In the genomic region with DNA sequence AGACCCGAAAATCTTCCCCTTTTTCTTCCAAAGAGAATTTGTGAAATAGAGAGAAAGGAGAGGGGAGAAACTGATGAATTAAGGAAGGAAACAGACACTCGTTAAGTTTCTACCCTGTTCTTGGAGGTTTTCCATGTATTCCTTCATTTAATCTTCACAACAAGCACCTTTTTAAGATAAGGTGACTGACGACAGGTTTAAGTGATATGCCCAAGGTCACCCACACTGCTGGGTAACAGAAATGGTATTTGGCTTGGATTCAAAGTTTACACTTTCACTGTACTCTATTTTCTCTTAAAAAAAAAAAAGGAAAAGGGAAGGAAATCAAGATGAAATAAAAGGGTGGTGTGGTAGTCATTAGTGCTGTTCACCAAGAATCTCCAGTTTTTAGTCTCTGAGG, we compare ENCODE assay signal across 30 cellular contexts. TPM values are rescaled to one million over a fixed set of nuclear protein-coding genes. Genes with fewer than 3 reads are reported as not detected.
"Had no signal": no experiment of that assay in that cellular context is flagged by ENCODE, and none has a peak within 500 bp of the region (broad histone marks: within the 10 kb centered on the region; RNA-seq: fewer than 3 reads in every experiment).

No MANE protein-coding gene starts in this region.

- H3K9me3 ChIP-seq: colonic mucosa, esophagus squamous epithelium, gastrocnemius medialis, heart right ventricle, left lung, lower lobe of right lung had no signal

- FAIRE-seq: endometrium, islet of Langerhans, keratinocyte had no signal

- H3K4me1 ChIP-seq: colonic mucosa, esophagus squamous epithelium, gastrocnemius medialis, heart right ventricle, left lung, lower lobe of right lung had no signal

- H3K27me3 ChIP-seq: colonic mucosa, esophagus squamous epithelium, gastrocnemius medialis, left lung had no signal

- H3K27ac ChIP-seq: colonic mucosa, epithelial cell of prostate, esophagus squamous epithelium, gastrocnemius medialis, heart right ventricle, left lung, lower lobe of right lung had no signal

- H3K36me3 ChIP-seq: colonic mucosa, esophagus squamous epithelium, gastrocnemius medialis, heart right ventricle, left lung, lower lobe of right lung had no signal

- H3K4me3 ChIP-seq: colonic mucosa, esophagus squamous epithelium, gastrocnemius medialis, heart right ventricle, left lung, lower lobe of right lung had no signal

- ATAC-seq: effector memory CD8-positive, alpha-beta T cell; esophagus mucosa; gastrocnemius medialis; heart right ventricle; left cardiac atrium; left lung; left ventricle myocardium superior; lower lobe of right lung had no signal

- DNase-seq: colonic mucosa; cortex of kidney; effector CD8-positive, alpha-beta T cell; effector memory CD8-positive, alpha-beta T cell; endodermal cell; erythroblast; esophagus squamous epithelium; foreskin fibroblast; foreskin melanocyte; gastrocnemius medialis; glutamatergic neuron; head of caudate nucleus; heart right ventricle; hippocampal formation; left cardiac atrium; left lung; left ventricle myocardium superior; lower lobe of right lung; mesendoderm; midbrain had no signal

RNA-seq across cellular contexts. Expression of a gene that starts 33.5 kb away (rescaled TPM):
- total RNA-seq: chondrocyte, dermis microvascular lymphatic vessel endothelial cell, glomerular endothelial cell, heart right ventricle, left cardiac atrium, left ventricle myocardium superior, lung microvascular endothelial cell, mononuclear cell had no signal
- polyA plus RNA-seq: heart right ventricle, keratinocyte had no signal
